In genomic region chr16:77233799-77234502, GRCh38 we compare ENCODE assay signal across 28 cellular contexts. TPM values are rescaled to one million over a fixed set of nuclear protein-coding genes. Genes with fewer than 3 reads are reported as not detected.
"Had no signal": no experiment of that assay in that cellular context is flagged by ENCODE, and none has a peak within 500 bp of the region (broad histone marks: within the 10 kb centered on the region; RNA-seq: fewer than 3 reads in every experiment).

No MANE protein-coding gene starts in this region.

- H2AFZ ChIP-seq: hepatocyte had no signal

- FAIRE-seq: astrocyte, bronchial epithelial cell had no signal

- ATAC-seq: activated CD4-positive, CD25-positive, alpha-beta regulatory T cell treated with anti-CD3 and anti-CD28 coated beads, Interleukin-2, amount 50 U/mL, for 24 hours; activated CD8-positive, alpha-beta T cell treated with anti-CD3 and anti-CD28 coated beads for 36 hours; activated T-cell treated with anti-CD3 and anti-CD28 coated beads, Interleukin-2, amount 50 U/mL, for 4 hours; activated T-helper 17 cell treated with anti-CD3 and anti-CD28 coated beads, Interleukin-2, amount 50 U/mL, for 72 hours; gastroesophageal sphincter; heart right ventricle had no signal

- H3K79me2 ChIP-seq: hepatocyte had no signal

- H3K36me3 ChIP-seq: brain microvascular endothelial cell, esophagus muscularis mucosa, gastroesophageal sphincter, heart right ventricle, WERI-Rb-1 had no signal

- DNase-seq: activated B cell treated with CpG ODN at 0.5 μM for 24 hours; activated CD4-positive, alpha-beta T cell treated with anti-CD3 and anti-CD28 coated beads for 48 hours; activated CD4-positive, alpha-beta T cell treated with anti-CD3 and anti-CD28 coated beads, Interleukin-2, amount 50 U/mL, for 1 hour; activated CD4-positive, alpha-beta T cell treated with anti-CD3 and anti-CD28 coated beads, Interleukin-2, amount 50 U/mL, for 48 hours; activated CD8-positive, alpha-beta memory T cell treated with anti-CD3 and anti-CD28 coated beads for 24 hours; activated CD8-positive, alpha-beta T cell treated with anti-CD3 and anti-CD28 coated beads for 36 hours; activated effector memory CD4-positive, alpha-beta T cell treated with Interleukin-2 at 50 U/mL for 16 hours; activated gamma-delta T cell treated with Interleukin-2 at 50 U/mL for 16 hours; activated naive CD4-positive, alpha-beta T cell treated with anti-CD3 and anti-CD28 coated beads, Interleukin-2, amount 50 U/mL, for 16 hours; activated naive CD4-positive, alpha-beta T cell treated with Interleukin-2 at 50 U/mL for 16 hours; activated T-cell treated with anti-CD3 and anti-CD28 coated beads, Interleukin-2, amount 50 U/mL, for 4 hours; amniotic stem cell; anterior cingulate cortex; brain microvascular endothelial cell; dorsolateral prefrontal cortex; effector memory CD4-positive, alpha-beta T cell; foreskin keratinocyte; heart right ventricle; T1000 had no signal

- H3K27ac ChIP-seq: brain microvascular endothelial cell, coronary artery, dorsolateral prefrontal cortex, esophagus muscularis mucosa, foreskin keratinocyte, gastroesophageal sphincter, heart right ventricle, hepatocyte, WERI-Rb-1 had no signal

- H3K4me3 ChIP-seq: coronary artery, dorsolateral prefrontal cortex, esophagus muscularis mucosa, gastroesophageal sphincter, heart right ventricle, hepatocyte had no signal

- H3K4me1 ChIP-seq: foreskin keratinocyte had no signal

- H3K27me3 ChIP-seq: brain microvascular endothelial cell, foreskin keratinocyte, hepatocyte had no signal

- H3K9me3 ChIP-seq: esophagus muscularis mucosa, gastroesophageal sphincter, heart right ventricle had no signal

- H3K4me2 ChIP-seq: hepatocyte had no signal

RNA-seq across cellular contexts. Expression of gene SYCE1L, which starts 34.7 kb away (rescaled TPM):
- total RNA-seq: bronchial epithelial cell had no signal
